19 cellular contexts compared by ENCODE assay signal in genomic region chr19:8491574-8491973, GRCh38. TPM values are rescaled to one million over a fixed set of nuclear protein-coding genes. Genes with fewer than 3 reads are reported as not detected.
DNase-seq lines count a peak whose midpoint lies in the region; ATAC-seq and TF ChIP-seq lines count a peak whose summit lies in the region.
"Had no signal": no experiment of that assay in that cellular context is flagged by ENCODE, and none has a peak within 500 bp of the region (broad histone marks: within the 10 kb centered on the region; RNA-seq: fewer than 3 reads in every experiment).

No MANE protein-coding gene starts in this region.

- RAD21 ChIA-PET in HCT116 (lab: Charles Lee; ENCODE audit: low non-redundant PET in 1 of 2, low total read pairs in 2 of 2, uncharacterized antibody in 2 of 2, unreplicated experiment in 2 of 2) = no interaction called here

- H3K4me2 ChIP-seq in HCT116 (ENCODE audit: low read length) = no peak overlapping the region
- H3K4me2 ChIP-seq in neural progenitor cell = no peak overlapping the region
- H3K4me2 ChIP-seq: KMS-11 had no signal

- TF ChIP-seq CTCF in CD14-positive monocyte (IDR thresholded peaks at IDR 0.05) = peak; percentile 12
- peak in 1 of 3 experiments; percentile 33; a peak in 2 of 6 replicates for TF ChIP-seq CTCF in HCT116 (IDR thresholded peaks at IDR 0.05 in 2 of 3, conservative IDR thresholded peaks at IDR 0.05 in 1 of 3; ENCODE audit: borderline replicate concordance in 1 of 3, insufficient read depth in 1 of 3, low read depth in 2 of 3, low read length in 2 of 3)
- TF ChIP-seq CTCF in WTC11 (IDR thresholded peaks at IDR 0.05) = no peak
- peak; percentile 6 for TF ChIP-seq CTCF in neural progenitor cell (IDR thresholded peaks at IDR 0.05)

- no peak for TF ChIP-seq POLR2A in HCT116 (IDR thresholded peaks at IDR 0.05; ENCODE audit: borderline replicate concordance, extremely low read depth, insufficient read depth, insufficient read length)

- CTCF ChIA-PET in HCT116 (lab: Charles Lee) (no interaction called here), WTC11 (lab: Charles Lee) (interaction anchor here (0.6 to 1.2 kb wide), 2 partner anchors 14 to 89 kb away, joined by 3 to 4 read pairs; no protein-coding TSS in a partner anchor)

- peak overlapping the region; percentile 18 to 99 (median 87) for H3K27ac Mint-ChIP-seq in CD14-positive monocyte
- no peak overlapping the region; the same call in 1 of the 2 replicates for H3K27ac Mint-ChIP-seq in WTC11
- no peak overlapping the region for H3K27ac Mint-ChIP-seq in neural progenitor cell

- H3K27me3 Mint-ChIP-seq in CD14-positive monocyte (ENCODE audit: low read depth in 3 of 3) = peaks cover 0 to 3% (median 2%) of the 10 kb centered on the region in 3 donors
- H3K27me3 Mint-ChIP-seq in WTC11 (ENCODE audit: low read depth) = no peaks in the 10 kb centered on the region
- peaks cover 8% of the 10 kb centered on the region for H3K27me3 Mint-ChIP-seq in neural progenitor cell (ENCODE audit: insufficient read depth, low read depth)
- H3K27me3 Mint-ChIP-seq: activated T-helper 17 cell treated with anti-CD3 and anti-CD28 coated beads, Interleukin-2, amount 50 U/mL, for 72 hours; B cell had no signal

- H3K36me3 Mint-ChIP-seq in CD14-positive monocyte (peaks cover 68 to 94% of the 10 kb centered on the region in 2 donors), WTC11 (peaks cover 25% of the 10 kb centered on the region), neural progenitor cell (peaks cover 19% of the 10 kb centered on the region)

- H3K36me3 ChIP-seq in HCT116 (ENCODE audit: control insufficient read depth in 1 of 2, insufficient read depth in 2 of 2, low read length in 2 of 2) (peaks cover 12 to 19% of the 10 kb centered on the region in 2 experiments; a peak in 3 of 4 replicates), neural progenitor cell (no peaks in the 10 kb centered on the region)

- H3K9me3 ChIP-seq in HCT116 (ENCODE audit: control insufficient read depth in 1 of 2, insufficient read depth in 1 of 2, low read depth in 1 of 2, low read length in 2 of 2) (no peaks in the 10 kb centered on the region), neural progenitor cell (ENCODE audit: low read depth) (no peaks in the 10 kb centered on the region)
- H3K9me3 ChIP-seq: left ventricle myocardium inferior, SJCRH30 had no signal

- H3K27ac ChIP-seq in HCT116 (ENCODE audit: low read depth, low read length) (no peak overlapping the region), neural progenitor cell (no peak overlapping the region)
- H3K27ac ChIP-seq: KMS-11, left ventricle myocardium inferior, SJCRH30 had no signal

- H3K4me1 Mint-ChIP-seq in CD14-positive monocyte (peaks cover 88% of the 10 kb centered on the region), WTC11 (peaks cover 5% of the 10 kb centered on the region; the same call in 1 of the 2 replicates), neural progenitor cell (peaks cover 26% of the 10 kb centered on the region)

- H3K9ac ChIP-seq in HCT116 (ENCODE audit: low read length) = no peak overlapping the region
- no peak overlapping the region for H3K9ac ChIP-seq in neural progenitor cell
- H3K9ac ChIP-seq: KMS-11 had no signal

- H3K9me2 ChIP-seq in HCT116 (ENCODE audit: insufficient read depth) = no peaks in the 10 kb centered on the region

- H3F3A ChIP-seq in neural progenitor cell (ENCODE audit: low read depth) = peaks cover 36% of the 10 kb centered on the region

- H3K79me2 ChIP-seq in HCT116 (ENCODE audit: insufficient read depth, low read length) (no peaks in the 10 kb centered on the region; the same call in 1 of the 2 replicates), neural progenitor cell (ENCODE audit: low read depth) (peaks cover 9% of the 10 kb centered on the region)

- no peaks in the 10 kb centered on the region for H4K20me1 ChIP-seq in HCT116 (ENCODE audit: insufficient read depth)
- H4K20me1 ChIP-seq in neural progenitor cell (ENCODE audit: low read depth) = peaks cover 17% of the 10 kb centered on the region

- H2AFZ ChIP-seq in HCT116 (ENCODE audit: low read depth, low read length, poor library complexity, severe bottlenecking) = no peak overlapping the region
- H2AFZ ChIP-seq in neural progenitor cell (replicated peaks) = no peak overlapping the region

- peaks cover 0 to 3% of the 10 kb centered on the region in 2 experiments; a peak in 1 of 4 replicates for H3K4me1 ChIP-seq in HCT116 (ENCODE audit: control insufficient read depth in 1 of 2, insufficient read depth in 2 of 2, low read length in 2 of 2)
- H3K4me1 ChIP-seq in neural progenitor cell = peaks cover 33% of the 10 kb centered on the region
- H3K4me1 ChIP-seq: left ventricle myocardium inferior, SJCRH30 had no signal

- intact Hi-C loops in CD14-positive monocyte (cut with micrococcal nuclease) = no loop called here
- intact Hi-C loops in HCT116 (cut with micrococcal nuclease) = no loop called here

- POLR2A ChIA-PET in HCT116 (lab: Charles Lee) (no interaction called here), WTC11 (lab: Charles Lee) (no interaction called here)

- H3K4me3 ChIP-seq in HCT116 (replicated peaks in 1 of 2; ENCODE audit: low read depth in 1 of 2, low read length in 2 of 2) (no peak overlapping the region), neural progenitor cell (no peak overlapping the region)
- H3K4me3 ChIP-seq: dorsolateral prefrontal cortex, left ventricle myocardium inferior, SJCRH30 had no signal

- H3K4me3 Mint-ChIP-seq in CD14-positive monocyte (no peak overlapping the region), WTC11 (no peak overlapping the region), neural progenitor cell (no peak overlapping the region)
- H3K4me3 Mint-ChIP-seq: activated T-helper 17 cell treated with anti-CD3 and anti-CD28 coated beads, Interleukin-2, amount 50 U/mL, for 72 hours; B cell had no signal

- no peak for TF ChIP-seq RAD21 in HCT116 (IDR thresholded peaks at IDR 0.05; ENCODE audit: low read depth)

- H3K9me3 Mint-ChIP-seq in CD14-positive monocyte (peaks cover 0 to 2% (median 0%) of the 10 kb centered on the region in 7 donors), WTC11 (no peaks in the 10 kb centered on the region), neural progenitor cell (no peaks in the 10 kb centered on the region)
- H3K9me3 Mint-ChIP-seq: activated T-helper 17 cell treated with anti-CD3 and anti-CD28 coated beads, Interleukin-2, amount 50 U/mL, for 72 hours had no signal

- BruUV-seq in HCT116 (replicated peaks; lab: Mats Ljungman, UMichigan) = no TSS peak

- ATAC-seq in HCT116 = peak; percentile 51; the same call in 1 of the 2 replicates
- ATAC-seq in WTC11 = peak; percentile 57
- ATAC-seq in HG02678 (IDR thresholded peaks at IDR 0.05; ENCODE audit: unreplicated experiment) = no peak
- ATAC-seq: activated CD4-positive, CD25-positive, alpha-beta regulatory T cell treated with anti-CD3 and anti-CD28 coated beads, Interleukin-2, amount 50 U/mL, for 24 hours; activated T-helper 17 cell treated with anti-CD3 and anti-CD28 coated beads, Interleukin-2, amount 50 U/mL, for 72 hours had no signal

- no peaks in the 10 kb centered on the region for H3K27me3 ChIP-seq in HCT116 (ENCODE audit: insufficient read depth, low read length)
- H3K27me3 ChIP-seq in neural progenitor cell = no peaks in the 10 kb centered on the region
- H3K27me3 ChIP-seq: dorsolateral prefrontal cortex, SJCRH30 had no signal

- DNase-seq in CD14-positive monocyte (ENCODE audit: low spot score) (no peak), HCT116 (ENCODE audit: low read depth, low spot score) (no peak), WTC11 (ENCODE audit: low spot score) (no peak), neural progenitor cell (ENCODE audit: low spot score) (no peak), activated gamma-delta T cell (lab: John Stamatoyannopoulos, UW) (no peak)
- no peak for DNase-seq in activated naive CD4-positive, alpha-beta T cell treated with anti-CD3 and anti-CD28 coated beads, Interleukin-2, amount 50 U/mL, for 16 hours
- DNase-seq: dorsolateral prefrontal cortex; erythroblast; left ventricle myocardium inferior; NCI-H1105 treated with DMSO at 0.1 percent for 48 hours; NCI-H2171 treated with DMSO at 0.1 percent for 48 hours; SJCRH30; stimulated activated CD4-positive, alpha-beta T cell treated with anti-CD3 and anti-CD28 coated beads, Interleukin-4, amount 100 ng/mL, for 1 hour; T-helper 9 cell had no signal

TF ChIP-seq in HCT116, 20 proteins besides CTCF, POLR2A, EP300 and RAD21 (continues in another document):
- TF ChIP-seq ZNF274 (IDR thresholded peaks at IDR 0.05; ENCODE audit: low read depth, low read length) (no peak), SIN3A (IDR thresholded peaks at IDR 0.05; ENCODE audit: low read depth) (no peak), ELF1 (IDR thresholded peaks at IDR 0.05; ENCODE audit: borderline replicate concordance, low read depth) (no peak), ATF3 (IDR thresholded peaks at IDR 0.05) (no peak), CEBPB (IDR thresholded peaks at IDR 0.05; ENCODE audit: low read depth) (no peak), EGR1 (IDR thresholded peaks at IDR 0.05; ENCODE audit: low read depth) (no peak)

TF ChIP-seq in WTC11, 78 proteins besides CTCF, POLR2A, EP300 and RAD21:
- TF ChIP-seq, protein P1, sequence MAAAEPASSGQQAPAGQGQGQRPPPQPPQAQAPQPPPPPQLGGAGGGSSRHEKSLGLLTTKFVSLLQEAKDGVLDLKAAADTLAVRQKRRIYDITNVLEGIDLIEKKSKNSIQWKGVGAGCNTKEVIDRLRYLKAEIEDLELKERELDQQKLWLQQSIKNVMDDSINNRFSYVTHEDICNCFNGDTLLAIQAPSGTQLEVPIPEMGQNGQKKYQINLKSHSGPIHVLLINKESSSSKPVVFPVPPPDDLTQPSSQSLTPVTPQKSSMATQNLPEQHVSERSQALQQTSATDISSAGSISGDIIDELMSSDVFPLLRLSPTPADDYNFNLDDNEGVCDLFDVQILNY (CRISPR knock-in tag; IDR thresholded peaks at IDR 0.05) = no peak
- 0 out of 2 replicates have a peak, but pooled peaks have one; percentile 28 for TF ChIP-seq GTF2I (CRISPR knock-in tag; conservative IDR thresholded peaks at IDR 0.05)

RNA-seq across cellular contexts. Expression of gene PRAM1, which starts 10.9 kb away (rescaled TPM):
- 10 to 100 TPM; 43.3 to 69.0 TPM for polyA plus RNA-seq in CD14-positive monocyte
- total RNA-seq in HCT116 (2021; ENCODE audit: unreplicated experiment) (1.3 TPM), WTC11 (2021) (0.46 to 1.1 TPM (median 0.66 TPM) in 3 replicates), neural progenitor cell (ENCODE audit: low replicate concordance) (0.22 and 0.56 TPM in 2 replicates)
- polyA plus RNA-seq in HCT116 (2012) = 1.3 and 1.5 TPM in 2 replicates
- total RNA-seq: SJCRH30 had no signal

RNA-seq across cellular contexts. Expression of gene ZNF414, which starts 22.4 kb away (rescaled TPM):
- polyA plus RNA-seq in CD14-positive monocyte = 1 to 10 TPM; 4.1 to 4.7 TPM
- total RNA-seq in HCT116 (2021; ENCODE audit: unreplicated experiment) = 31.9 TPM
- polyA plus RNA-seq in HCT116 (2012) = 29.8 and 35.3 TPM in 2 replicates
- 38.2 to 47.4 TPM (median 46.1 TPM) in 3 replicates for total RNA-seq in WTC11 (2021)
- 1.8 and 8.9 TPM in 2 replicates for total RNA-seq in neural progenitor cell (ENCODE audit: low replicate concordance)

RNA-seq across cellular contexts. Expression of gene HNRNPM, which starts 46.8 kb away (rescaled TPM):
- polyA plus RNA-seq in CD14-positive monocyte = 100 to 1,000 TPM in 1 of 2 donors, 10 to 100 TPM in 1; 77.0 to 116 TPM
- total RNA-seq in HCT116 (2021; ENCODE audit: unreplicated experiment) = 298 TPM
- 187 and 244 TPM in 2 replicates for polyA plus RNA-seq in HCT116 (2012)
- 309 to 416 TPM (median 343 TPM) in 3 replicates for total RNA-seq in WTC11 (2021)
- total RNA-seq in neural progenitor cell (ENCODE audit: low replicate concordance) = 118 and 156 TPM in 2 replicates

Comparison
In these comparisons a context has a peak if more than half of its experiments do, and no peak if none do; other contexts are left out.
1. H3K27ac Mint-ChIP-seq: peak in CD14-positive monocyte (7 of 7); none in WTC11 (single experiment) and neural progenitor cell (single experiment).